In the genomic region with DNA sequence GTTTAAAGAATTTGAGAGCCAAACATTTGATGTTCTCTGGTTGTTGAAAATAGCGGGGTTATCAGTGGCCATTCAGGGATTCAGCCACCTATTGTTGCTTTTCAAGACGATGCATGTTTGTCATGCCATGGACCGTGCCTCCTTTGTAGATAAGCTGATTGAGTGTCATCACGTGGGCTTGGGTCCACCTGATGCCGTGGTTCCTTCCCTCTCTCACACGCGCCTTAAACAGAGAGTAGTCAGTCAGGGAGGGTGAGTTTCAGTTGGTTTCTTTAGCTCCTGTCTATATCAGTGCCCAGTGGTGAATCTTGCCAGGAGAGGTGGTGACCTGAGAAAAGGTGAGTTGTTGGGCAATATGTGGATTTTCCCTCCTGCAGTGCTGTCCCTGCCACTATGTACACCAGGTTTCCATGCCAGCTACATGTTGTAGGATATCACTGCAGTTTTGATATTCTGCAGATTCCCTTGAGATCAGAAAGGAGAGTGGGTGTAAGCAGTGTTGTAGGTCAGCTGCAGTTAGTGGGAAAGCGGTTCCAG, we compare ENCODE assay signal across 7 cellular contexts.
DNase-seq lines count a peak whose midpoint lies in the region; ATAC-seq and TF ChIP-seq lines count a peak whose summit lies in the region.

No MANE protein-coding gene starts in this region.

- no peaks in the 10 kb centered on the region for H3K9me3 Mint-ChIP-seq in Caco-2 (ENCODE audit: unreplicated experiment)

- WGBS in liver, result 35% methylated on average over 8 of the region's 8 CpGs

- no peaks in the 10 kb centered on the region for H3K27me3 Mint-ChIP-seq in Caco-2 (ENCODE audit: insufficient read depth, unreplicated experiment)

- H3K4me1 Mint-ChIP-seq in Caco-2 (ENCODE audit: low read depth, unreplicated experiment), result peaks cover 13% of the 10 kb centered on the region

- TF ChIP-seq RAD21 in liver (IDR thresholded peaks at IDR 0.05), result peak; percentile 45 to 60

- DNase-seq in Caco-2 (peak; percentile 54 to 55), WERI-Rb-1 (peak; percentile 38), NCI-H1092 treated with DMSO at 0.1 percent for 48 hours (lab: John Stamatoyannopoulos, UW) (no peak), GM10266 (ENCODE audit: extremely low spot score) (no peak)

- intact Hi-C loops in Caco-2 (cut with micrococcal nuclease; ENCODE audit: unreplicated experiment), result no loop called here

- H3K27ac ChIP-seq in WERI-Rb-1 (no peak overlapping the region), liver (ENCODE audit: low read depth in 1 of 2, low read length in 2 of 2) (peak overlapping the region; percentile 85 to 96), skin epidermis (peak overlapping the region in 13 of 21 experiments; percentile 2 to 77 (median 55))

- H3K27me3 ChIP-seq in Caco-2 (replicated peaks; ENCODE audit: control insufficient read depth, insufficient read depth, low read length) (no peaks in the 10 kb centered on the region), WERI-Rb-1 (ENCODE audit: insufficient read depth, low read depth, severe bottlenecking) (no peaks in the 10 kb centered on the region), liver (ENCODE audit: control insufficient read depth in 4 of 4, insufficient read depth in 4 of 4, low read length in 3 of 4) (no peaks in the 10 kb centered on the region)

- H3K4me3 ChIP-seq in Caco-2 (ENCODE audit: low read depth, low read length), result peak overlapping the region; percentile 30; the same call in 1 of the 2 replicates
- no peak overlapping the region for H3K4me3 ChIP-seq in WERI-Rb-1 (ENCODE audit: low read depth, low read length)
- H3K4me3 ChIP-seq in liver (ENCODE audit: low read depth in 1 of 3, low read length in 3 of 3), result peak overlapping the region in 1 of 3 donors; percentile 69
- no peak overlapping the region for H3K4me3 ChIP-seq in skin epidermis

- no TSS peak for BruUV-seq in Caco-2 (replicated peaks; lab: Mats Ljungman, UMichigan)

- no peak for ATAC-seq in HG03097 (IDR thresholded peaks at IDR 0.05; ENCODE audit: low FRiP score, unreplicated experiment)

- peaks cover 6% of the 10 kb centered on the region for H3K36me3 Mint-ChIP-seq in Caco-2 (ENCODE audit: insufficient read depth, unreplicated experiment)

- POLR2A ChIA-PET in Caco-2 (lab: Charles Lee), result no interaction called here

- peak overlapping the region; percentile 22 for H3K27ac Mint-ChIP-seq in Caco-2 (ENCODE audit: unreplicated experiment)

- no peaks in the 10 kb centered on the region for H3K9me3 ChIP-seq in Caco-2
- H3K9me3 ChIP-seq in WERI-Rb-1 (ENCODE audit: severe bottlenecking), result no peaks in the 10 kb centered on the region
- H3K9me3 ChIP-seq in liver (ENCODE audit: control insufficient read depth in 4 of 4, low read length in 3 of 4), result no peaks in the 10 kb centered on the region

- H3K4me1 ChIP-seq in Caco-2 (peaks cover 12% of the 10 kb centered on the region; the same call in 1 of the 2 replicates), liver (ENCODE audit: control insufficient read depth in 4 of 4, insufficient read depth in 4 of 4, low read length in 3 of 4) (peaks cover 2 to 50% (median 20%) of the 10 kb centered on the region in 4 donors)

- CTCF ChIA-PET in Caco-2 (lab: Charles Lee), result no interaction called here

- H3K36me3 ChIP-seq in Caco-2 (ENCODE audit: control insufficient read depth, insufficient read depth, low read length) (no peaks in the 10 kb centered on the region), WERI-Rb-1 (no peaks in the 10 kb centered on the region), liver (ENCODE audit: control insufficient read depth in 4 of 4, insufficient read depth in 3 of 4, low read depth in 1 of 4, low read length in 3 of 4) (no peaks in the 10 kb centered on the region)

- TF ChIP-seq CTCF in Caco-2 (IDR thresholded peaks at IDR 0.05; ENCODE audit: insufficient read depth in 1 of 2, low read depth in 1 of 2, low read length in 1 of 2, severe bottlenecking in 1 of 2, unreplicated experiment in 1 of 2), result no peak
- no peak for TF ChIP-seq CTCF in WERI-Rb-1 (IDR thresholded peaks at IDR 0.05; ENCODE audit: low read depth, low read length)
- TF ChIP-seq CTCF in liver (IDR thresholded peaks at IDR 0.05; ENCODE audit: low read depth, low read length, missing input control), result no peak
- no peak for TF ChIP-seq CTCF in GM10266 (IDR thresholded peaks at IDR 0.05; ENCODE audit: control insufficient read depth, insufficient read depth, low read depth, missing control alignments)

- peak overlapping the region; percentile 67 for H3K4me3 Mint-ChIP-seq in Caco-2 (ENCODE audit: unreplicated experiment)

- H3K9ac ChIP-seq in liver (ENCODE audit: low read depth in 1 of 2, low read length in 2 of 2), result peak overlapping the region; percentile 47 to 49

TF ChIP-seq in liver, 16 proteins besides CTCF, POLR2A, EP300 and RAD21:
- TF ChIP-seq ZBTB33 (IDR thresholded peaks at IDR 0.05) (peak; percentile 92), HNF4A (conservative IDR thresholded peaks at IDR 0.05) (peak in 1 of 2 donors; percentile 71), JUND (IDR thresholded peaks at IDR 0.05) (peak in 1 of 2 donors; percentile 71), RXRA (IDR thresholded peaks at IDR 0.05) (peak; percentile 94 to 98), SP1 (IDR thresholded peaks at IDR 0.05) (peak; percentile 88), GABPA (IDR thresholded peaks at IDR 0.05 in 1 of 2, conservative IDR thresholded peaks at IDR 0.05 in 1 of 2) (peak in 1 of 2 donors; percentile 42), EGR1 (IDR thresholded peaks at IDR 0.05; ENCODE audit: low read depth in 2 of 2) (peak in 1 of 2 donors; percentile 60), TAF1 (conservative IDR thresholded peaks at IDR 0.05) (no peak), FOXA1 (IDR thresholded peaks at IDR 0.05) (peak; percentile 92), MAX (IDR thresholded peaks at IDR 0.05) (peak; percentile 88), FOXA2 (IDR thresholded peaks at IDR 0.05) (peak; percentile 94), HNF4G (IDR thresholded peaks at IDR 0.05) (no peak), YY1 (IDR thresholded peaks at IDR 0.05) (peak; percentile 60), REST (IDR thresholded peaks at IDR 0.05) (peak; percentile 75), NR2F2 (IDR thresholded peaks at IDR 0.05) (peak; percentile 63)
- TF ChIP-seq, protein P1, sequence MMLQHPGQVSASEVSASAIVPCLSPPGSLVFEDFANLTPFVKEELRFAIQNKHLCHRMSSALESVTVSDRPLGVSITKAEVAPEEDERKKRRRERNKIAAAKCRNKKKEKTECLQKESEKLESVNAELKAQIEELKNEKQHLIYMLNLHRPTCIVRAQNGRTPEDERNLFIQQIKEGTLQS (IDR thresholded peaks at IDR 0.05), result no peak

Comparison
In these comparisons a context has a peak if more than half of its experiments do, and no peak if none do; other contexts are left out.
1. DNase-seq: peak in Caco-2 (2 of 2) and WERI-Rb-1 (single experiment); none in NCI-H1092 treated with DMSO at 0.1 percent for 48 hours (single experiment) and GM10266 (single experiment).